27 cellular contexts compared by ENCODE assay signal in genomic region chr1:169266133-169266532, GRCh38.
"Had no signal": no experiment of that assay in that cellular context is flagged by ENCODE, and none has a peak within 500 bp of the region (broad histone marks: within the 10 kb centered on the region; RNA-seq: fewer than 3 reads in every experiment).

No MANE protein-coding gene starts in this region.

- H3K4me1 ChIP-seq: testis, thyroid gland, tibial artery, tibial nerve, upper lobe of right lung, vagina had no signal

- H3K27me3 ChIP-seq: stomach, suprapubic skin, testis, thyroid gland, tibial artery, tibial nerve, transverse colon, upper lobe of left lung, upper lobe of right lung, uterus, vagina had no signal

- H3K36me3 ChIP-seq: stomach, suprapubic skin, thoracic aorta, thyroid gland, tibial artery, upper lobe of left lung, upper lobe of right lung, uterus, vagina had no signal

- ATAC-seq: stimulated activated effector memory CD8-positive, alpha-beta T cell treated with anti-CD3 and anti-CD28 coated beads, Interleukin-12 subunit alpha, Interleukin-12 subunit beta, amount 100 ng/mL, for 72 hours; stimulated activated memory B cell treated with anti-CD40 and anti-IgM and Interleukin-4, amounts not matched to agents 10 μg/mL and 1 μg/mL and 100 μg/mL, for 72 hours; stimulated activated naive B cell treated with anti-CD40 and anti-IgM and Interleukin-4, amounts not matched to agents 10 μg/mL and 1 μg/mL and 100 μg/mL, for 72 hours; stimulated activated naive CD8-positive, alpha-beta T cell treated with anti-CD3 and anti-CD28 coated beads, Interleukin-15, amount 100 ng/mL, for 72 hours; stimulated activated naive CD8-positive, alpha-beta T cell treated with anti-CD3 and anti-CD28 coated beads, Interleukin-15, Interleukin-2, amounts not matched to agents 100 U/mL and 50 U/mL, for 24 hours; upper lobe of right lung had no signal

- H3K4me3 ChIP-seq: stomach, suprapubic skin, testis, thoracic aorta, thyroid gland, tibial artery, tibial nerve, transverse colon, upper lobe of left lung, upper lobe of right lung, uterus, vagina had no signal

- H3K27ac ChIP-seq: stomach, suprapubic skin, testis, thoracic aorta, thyroid gland, tibial artery, tibial nerve, transverse colon, upper lobe of left lung, upper lobe of right lung, uterus, vagina had no signal

- FAIRE-seq: urothelium cell line had no signal

- H3K9me3 ChIP-seq: stomach, suprapubic skin, testis, thoracic aorta, thyroid gland, transverse colon, upper lobe of left lung, upper lobe of right lung, vagina had no signal

- DNase-seq: stimulated activated CD4-positive, alpha-beta T cell treated with anti-CD3 and anti-CD28 coated beads, Interleukin-2, amount 100 ng/mL, for 48 hours; stimulated activated CD4-positive, alpha-beta T cell treated with anti-CD3 and anti-CD28 coated beads, Interleukin-4, amount 100 ng/mL, for 1 hour; stimulated activated CD4-positive, alpha-beta T cell treated with anti-CD3 and anti-CD28 coated beads, Interleukin-4, amount 100 ng/mL, for 24 hours; stimulated activated CD4-positive, alpha-beta T cell treated with anti-CD3 and anti-CD28 coated beads, Interleukin-4, amount 100 ng/mL, for 4 hours; stimulated activated CD8-positive, alpha-beta memory T cell treated with anti-CD3 and anti-CD28 coated beads, Interleukin-4, amount 100 ng/mL, for 48 hours; stimulated activated naive B cell treated with anti-CD40 and anti-IgM and Interleukin-4, amounts not matched to agents 10 μg/mL and 1 μg/mL and 100 μg/mL, for 72 hours; stimulated activated naive CD4-positive, alpha-beta T cell; stimulated activated naive CD4-positive, alpha-beta T cell treated with Interleukin-2 at 50 U/mL for 16 hours; stimulated activated naive CD8-positive, alpha-beta T cell treated with anti-CD3 and anti-CD28 coated beads, Interleukin-15, amount 100 ng/mL, for 72 hours; stimulated activated naive CD8-positive, alpha-beta T cell treated with anti-CD3 and anti-CD28 coated beads, Interleukin-15, Interleukin-2, amounts not matched to agents 100 U/mL and 50 U/mL, for 24 hours; stomach; substantia nigra; testis; thyroid gland; tibial artery; transverse colon; trophoblast cell; upper lobe of left lung; upper lobe of right lung; uterus had no signal
